In the genomic region with DNA sequence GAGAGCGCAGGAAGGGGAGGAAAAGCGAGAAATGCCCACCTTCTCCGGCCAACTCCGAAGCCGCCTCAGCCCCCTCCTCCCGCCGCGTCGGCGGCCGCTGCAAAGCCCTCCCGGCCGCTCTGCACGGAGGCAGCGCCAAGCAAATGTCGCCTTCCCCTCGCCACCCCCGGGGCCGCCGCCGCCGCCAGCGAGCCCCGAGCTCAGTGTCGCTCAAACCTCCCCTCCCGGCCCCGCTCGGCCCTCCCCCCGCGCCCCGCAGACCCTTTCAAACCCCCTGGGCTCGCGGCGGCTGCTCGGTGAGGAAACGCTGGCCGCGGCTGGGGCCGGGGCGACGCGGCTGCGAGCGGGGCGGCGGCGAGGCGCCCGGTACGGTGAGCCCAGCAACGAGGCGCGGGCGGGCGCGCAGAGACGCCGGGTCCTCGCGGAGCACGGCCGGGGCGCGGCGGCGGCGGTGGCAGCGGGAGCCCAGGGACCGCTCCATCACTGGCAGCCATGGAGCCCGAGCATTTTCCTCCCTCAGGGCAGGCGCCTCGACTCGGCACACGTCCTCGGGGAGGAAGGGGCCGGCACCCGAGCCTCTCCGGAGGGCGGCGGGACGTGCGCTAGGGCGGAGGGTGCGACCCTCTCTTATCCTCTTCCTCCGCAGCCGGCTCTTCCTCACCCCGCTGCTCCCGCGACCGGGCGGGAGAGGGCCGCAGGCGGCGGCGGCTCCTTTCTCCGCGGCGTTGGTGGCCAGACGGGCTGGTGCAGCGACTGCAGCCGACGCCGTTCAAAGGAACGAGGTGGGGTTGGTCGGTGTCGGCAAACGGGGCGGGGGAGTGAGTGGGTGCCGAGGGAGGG, we compare ENCODE assay signal across 8 cellular contexts. TPM values are rescaled to one million over a fixed set of nuclear protein-coding genes. Genes with fewer than 3 reads are reported as not detected.
DNase-seq lines count a peak whose midpoint lies in the region; ATAC-seq and TF ChIP-seq lines count a peak whose summit lies in the region.

No MANE protein-coding gene starts in this region.

- peaks cover 6% of the 10 kb centered on the region for H3K36me3 Mint-ChIP-seq in activated CD4-positive, alpha-beta T cell treated with anti-CD3 and anti-CD28 coated beads for 36 hours (ENCODE audit: low read depth)

- H3K9me3 Mint-ChIP-seq in activated CD4-positive, alpha-beta T cell treated with anti-CD3 and anti-CD28 coated beads for 36 hours (ENCODE audit: low read depth): no peaks in the 10 kb centered on the region
- no peaks in the 10 kb centered on the region for H3K9me3 Mint-ChIP-seq in stimulated activated naive CD8-positive, alpha-beta T cell treated with anti-CD3 and anti-CD28 coated beads, Interleukin-15, amount 100 ng/mL, for 72 hours

- peak overlapping the region; percentile 94 for H3K27ac ChIP-seq in effector memory CD4-positive, alpha-beta T cell (ENCODE audit: insufficient read depth, low read length, poor library complexity, severe bottlenecking)
- H3K27ac ChIP-seq in mucosa of rectum (ENCODE audit: low read depth in 2 of 2, low read length in 2 of 2): peak overlapping the region; percentile 95 to 98

- peaks cover 18% of the 10 kb centered on the region for H3K4me1 ChIP-seq in effector memory CD4-positive, alpha-beta T cell (ENCODE audit: control insufficient read depth, insufficient read depth, low read length, poor library complexity, severe bottlenecking)
- H3K4me1 ChIP-seq in mucosa of rectum (ENCODE audit: control insufficient read depth in 2 of 2, insufficient read depth in 2 of 2, low read length in 2 of 2): peaks cover 10 to 13% of the 10 kb centered on the region in 2 donors

- TF ChIP-seq CTCF in AG09309 (IDR thresholded peaks at IDR 0.05; ENCODE audit: control insufficient read depth, insufficient read depth, low read depth, low read length, missing control alignments): no peak

- peak overlapping the region; percentile 87 for H3K27ac Mint-ChIP-seq in activated CD4-positive, alpha-beta T cell treated with anti-CD3 and anti-CD28 coated beads for 36 hours
- peak overlapping the region in 1 of 2 donors; percentile 98 for H3K27ac Mint-ChIP-seq in stimulated activated naive CD8-positive, alpha-beta T cell treated with anti-CD3 and anti-CD28 coated beads, Interleukin-15, amount 100 ng/mL, for 72 hours

- no peak for DNase-seq in AG09309 (ENCODE audit: low read depth)
- DNase-seq in activated CD4-positive, alpha-beta T cell treated with anti-CD3 and anti-CD28 coated beads for 36 hours: peak; percentile 59
- peak; percentile 5 to 9 (median 6) for DNase-seq in effector memory CD4-positive, alpha-beta T cell
- peak in 1 of 2 donors; percentile 24 for DNase-seq in stimulated activated naive CD8-positive, alpha-beta T cell treated with anti-CD3 and anti-CD28 coated beads, Interleukin-15, amount 100 ng/mL, for 72 hours
- no peak for DNase-seq in HPDE6-E6E7 (ENCODE audit: extremely low spot score)

- H3K9me3 ChIP-seq in effector memory CD4-positive, alpha-beta T cell (ENCODE audit: control insufficient read depth, low read length): no peaks in the 10 kb centered on the region
- no peaks in the 10 kb centered on the region for H3K9me3 ChIP-seq in mucosa of rectum (ENCODE audit: control insufficient read depth in 2 of 2, low read length in 2 of 2)

- H3K27me3 Mint-ChIP-seq in activated CD4-positive, alpha-beta T cell treated with anti-CD3 and anti-CD28 coated beads for 36 hours: peaks cover 6% of the 10 kb centered on the region
- H3K27me3 Mint-ChIP-seq in stimulated activated naive CD8-positive, alpha-beta T cell treated with anti-CD3 and anti-CD28 coated beads, Interleukin-15, amount 100 ng/mL, for 72 hours: peaks cover 6% of the 10 kb centered on the region

- H3K4me3 ChIP-seq in AG09309 (ENCODE audit: control insufficient read depth, low read depth, low read length) (peak overlapping the region; percentile 66), mucosa of rectum (ENCODE audit: low read length in 2 of 2) (peak overlapping the region; percentile 85 to 90)
- H3K4me3 ChIP-seq in effector memory CD4-positive, alpha-beta T cell (ENCODE audit: insufficient read depth, low read depth, low read length, poor library complexity, severe bottlenecking): peak overlapping the region; percentile 98

- no peaks in the 10 kb centered on the region for H3K27me3 ChIP-seq in effector memory CD4-positive, alpha-beta T cell (replicated peaks; ENCODE audit: control insufficient read depth, insufficient read depth, low read length, poor library complexity, severe bottlenecking)
- H3K27me3 ChIP-seq in mucosa of rectum (ENCODE audit: control insufficient read depth in 2 of 2, insufficient read depth in 2 of 2, low read length in 2 of 2): no peaks in the 10 kb centered on the region

- CTCF ChIA-PET in activated CD4-positive, alpha-beta T cell treated with anti-CD3 and anti-CD28 coated beads for 36 hours (lab: Charles Lee): interaction anchor here (1.2 kb wide), 1 partner anchor 93 kb away, joined by 5 read pairs; no protein-coding TSS in a partner anchor

- intact Hi-C loops in activated CD4-positive, alpha-beta T cell treated with anti-CD3 and anti-CD28 coated beads for 36 hours (cut with DNase I, micrococcal nuclease): loop anchor here (1.0 to 10.0 kb wide), 20 partner anchors 71 to 1606 kb away; a partner anchor contains a TSS

- peaks cover 44% of the 10 kb centered on the region for H3K4me1 Mint-ChIP-seq in activated CD4-positive, alpha-beta T cell treated with anti-CD3 and anti-CD28 coated beads for 36 hours
- H3K4me1 Mint-ChIP-seq in stimulated activated naive CD8-positive, alpha-beta T cell treated with anti-CD3 and anti-CD28 coated beads, Interleukin-15, amount 100 ng/mL, for 72 hours: peaks cover 50% of the 10 kb centered on the region

- POLR2A ChIA-PET in activated CD4-positive, alpha-beta T cell treated with anti-CD3 and anti-CD28 coated beads for 36 hours (lab: Charles Lee): no interaction called here

- no peaks in the 10 kb centered on the region for H3K36me3 ChIP-seq in effector memory CD4-positive, alpha-beta T cell (ENCODE audit: control insufficient read depth, insufficient read depth, low read length)
- peaks cover 0 to 4% of the 10 kb centered on the region in 2 donors for H3K36me3 ChIP-seq in mucosa of rectum (ENCODE audit: control insufficient read depth in 2 of 2, insufficient read depth in 2 of 2, low read length in 2 of 2)

- H3K9ac ChIP-seq in mucosa of rectum (ENCODE audit: low read depth in 1 of 2, low read length in 2 of 2): peak overlapping the region; percentile 75 to 92

- H3K4me3 Mint-ChIP-seq in activated CD4-positive, alpha-beta T cell treated with anti-CD3 and anti-CD28 coated beads for 36 hours: peak overlapping the region; percentile 88
- peak overlapping the region; percentile 95 to 97 for H3K4me3 Mint-ChIP-seq in stimulated activated naive CD8-positive, alpha-beta T cell treated with anti-CD3 and anti-CD28 coated beads, Interleukin-15, amount 100 ng/mL, for 72 hours

- peak; percentile 23 for ATAC-seq in GM19351 (IDR thresholded peaks at IDR 0.05; ENCODE audit: unreplicated experiment)
- peak; percentile 27 for ATAC-seq in HG03439 (IDR thresholded peaks at IDR 0.05; ENCODE audit: unreplicated experiment)
- ATAC-seq in activated CD4-positive, alpha-beta T cell treated with anti-CD3 and anti-CD28 coated beads for 36 hours: peak; percentile 34
- peak; percentile 29 for ATAC-seq in stimulated activated naive CD8-positive, alpha-beta T cell treated with anti-CD3 and anti-CD28 coated beads, Interleukin-15, amount 100 ng/mL, for 72 hours

RNA-seq across cellular contexts. Expression of a gene that starts 0.5 kb away (rescaled TPM):
- total RNA-seq in activated CD4-positive, alpha-beta T cell treated with anti-CD3 and anti-CD28 coated beads for 36 hours: 1 to 10 TPM; 6.5 to 6.7 TPM

Comparison
In these comparisons a context has a peak if more than half of its experiments do, and no peak if none do; other contexts are left out.
1. DNase-seq: peak in activated CD4-positive, alpha-beta T cell treated with anti-CD3 and anti-CD28 coated beads for 36 hours (single experiment) and effector memory CD4-positive, alpha-beta T cell (3 of 3); none in AG09309 (single experiment) and HPDE6-E6E7 (single experiment).
2. Peak in every context shown above with its lines, with median percentiles within 50 percentile points of each other: H3K4me3 ChIP-seq and ATAC-seq.